ENCODE assay signal across 35 cellular contexts in the genomic region with DNA sequence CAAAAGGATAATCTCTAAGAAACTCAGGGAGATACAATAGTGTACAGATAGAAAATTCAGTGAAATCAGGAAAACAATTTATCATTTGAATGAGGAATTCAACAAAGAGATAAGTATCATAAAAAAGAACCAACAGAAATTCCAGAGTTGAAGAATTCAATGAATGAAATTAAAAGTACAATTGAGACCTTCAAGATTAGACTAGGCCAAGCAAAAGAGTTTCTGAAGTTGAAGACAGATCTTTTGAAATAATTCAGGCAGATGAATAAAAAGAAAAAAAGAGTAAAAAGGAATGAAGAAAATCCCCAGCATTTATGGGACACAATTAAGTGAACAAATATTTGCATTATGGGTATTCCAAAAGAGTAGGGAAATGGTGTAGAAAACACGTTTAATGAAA.
"Had no signal": no experiment of that assay in that cellular context is flagged by ENCODE, and none has a peak within 500 bp of the region (broad histone marks: within the 10 kb centered on the region; RNA-seq: fewer than 3 reads in every experiment).

No MANE protein-coding gene starts in this region.

- H3K9me3 ChIP-seq: MG63 had no signal

- DNase-seq: Karpas-422, Kasumi-1, MG63, MM.1S, MV-4-11, NCI-H1048, NCI-H1092, NCI-H1092 treated with DMSO at 0.1 percent for 48 hours, NCI-H1105, NCI-H1105 treated with DMSO at 0.1 percent for 48 hours, NCI-H1417, NCI-H1417 treated with DMSO at 0.1 percent for 48 hours, NCI-H1436, NCI-H1436 treated with DMSO at 0.1 percent for 48 hours, NCI-H146, NCI-H1694, NCI-H1694 treated with DMSO at 0.1 percent for 48 hours, NCI-H187, NCI-H187 treated with DMSO at 0.1 percent for 48 hours, NCI-H1930, NCI-H2029, NCI-H2029 treated with DMSO at 0.1 percent for 48 hours, NCI-H2081, NCI-H2081 treated with DMSO at 0.1 percent for 48 hours, NCI-H2107, NCI-H2171, NCI-H2171 treated with DMSO at 0.1 percent for 48 hours, NCI-H2227 treated with DMSO at 0.1 percent for 48 hours, NCI-H226, NCI-H345, NCI-H446, NCI-H446 treated with DMSO at 0.1 percent for 48 hours, NCI-H510A, NCI-H510A treated with DMSO at 0.1 percent for 48 hours, NCI-H524 had no signal

- H3K4me3 ChIP-seq: MG63 had no signal

- H3K36me3 ChIP-seq: MG63 had no signal

- H3K27me3 ChIP-seq: MG63 had no signal
